ENCODE assay signal across 8 cellular contexts in genomic region chr17:74750327-74751069, GRCh38. TPM values are rescaled to one million over a fixed set of nuclear protein-coding genes. Genes with fewer than 3 reads are reported as not detected.
DNase-seq lines count a peak whose midpoint lies in the region; ATAC-seq and TF ChIP-seq lines count a peak whose summit lies in the region.

No MANE protein-coding gene starts in this region.

- H3K27me3 ChIP-seq in left ventricle myocardium inferior (ENCODE audit: low read depth) (no peaks in the 10 kb centered on the region), right atrium auricular region (no peaks in the 10 kb centered on the region), breast epithelium (no peaks in the 10 kb centered on the region)

- no peak for TF ChIP-seq POLR2A in breast epithelium (IDR thresholded peaks at IDR 0.05)

- DNase-seq in left ventricle myocardium inferior (no peak), right atrium auricular region (ENCODE audit: low spot score) (no peak), breast epithelium (ENCODE audit: low spot score in 2 of 2) (peak in 1 of 2 donors; percentile 65), mesothelial cell of epicardium (ENCODE audit: low spot score in 2 of 2, unreplicated experiment in 2 of 2) (no peak), mesenteric fat pad (ENCODE audit: low spot score) (no peak), NCI-H1436 treated with DMSO at 0.1 percent for 48 hours (lab: John Stamatoyannopoulos, UW) (no peak)

- no peaks in the 10 kb centered on the region for H3K9me3 Mint-ChIP-seq in mesothelial cell of epicardium

- peaks cover 8% of the 10 kb centered on the region for H3K36me3 Mint-ChIP-seq in mesothelial cell of epicardium

- H3K4me1 Mint-ChIP-seq in mesothelial cell of epicardium, result peaks cover 34% of the 10 kb centered on the region

- H3K27ac Mint-ChIP-seq in mesothelial cell of epicardium, result no peak overlapping the region

- H3K4me3 Mint-ChIP-seq in mesothelial cell of epicardium, result peak overlapping the region; percentile 76

- intact Hi-C loops in left ventricle myocardium inferior (cut with micrococcal nuclease), result no loop called here
- intact Hi-C loops in breast epithelium (cut with DNase I; ENCODE audit: low total_unique reads), result no loop called here

- no peak for TF ChIP-seq CTCF in left ventricle myocardium inferior (IDR thresholded peaks at IDR 0.05; ENCODE audit: borderline replicate concordance)
- TF ChIP-seq CTCF in right atrium auricular region (IDR thresholded peaks at IDR 0.05), result no peak
- TF ChIP-seq CTCF in breast epithelium (IDR thresholded peaks at IDR 0.05), result no peak
- no peak for TF ChIP-seq CTCF in mesothelial cell of epicardium (IDR thresholded peaks at IDR 0.05; ENCODE audit: unreplicated experiment)

- H3K4me1 ChIP-seq in left ventricle myocardium inferior (peaks cover 75% of the 10 kb centered on the region), right atrium auricular region (peaks cover 0 to 46% of the 10 kb centered on the region in 2 donors), breast epithelium (peaks cover 0 to 4% of the 10 kb centered on the region in 2 donors), urinary bladder (ENCODE audit: insufficient read depth) (no peaks in the 10 kb centered on the region)

- H3K27ac ChIP-seq in left ventricle myocardium inferior (replicated peaks), result peak overlapping the region; percentile 87
- H3K27ac ChIP-seq in right atrium auricular region, result peak overlapping the region in 1 of 2 donors; percentile 78
- peak overlapping the region; percentile 82 to 89 for H3K27ac ChIP-seq in breast epithelium
- H3K27ac ChIP-seq in urinary bladder (ENCODE audit: low read depth), result no peak overlapping the region

- no peak for ATAC-seq in HG02852 (IDR thresholded peaks at IDR 0.05; ENCODE audit: unreplicated experiment)

- no peaks in the 10 kb centered on the region for H3K9me3 ChIP-seq in left ventricle myocardium inferior (replicated peaks)
- no peaks in the 10 kb centered on the region for H3K9me3 ChIP-seq in right atrium auricular region
- H3K9me3 ChIP-seq in breast epithelium, result no peaks in the 10 kb centered on the region

- H3K36me3 ChIP-seq in left ventricle myocardium inferior (no peaks in the 10 kb centered on the region), right atrium auricular region (no peaks in the 10 kb centered on the region), breast epithelium (no peaks in the 10 kb centered on the region), urinary bladder (ENCODE audit: insufficient read depth) (no peaks in the 10 kb centered on the region)

- H3K4me3 ChIP-seq in left ventricle myocardium inferior (peak overlapping the region; percentile 87), right atrium auricular region (peak overlapping the region in 1 of 2 donors; percentile 79), breast epithelium (peak overlapping the region; percentile 81 to 93 (median 90)), urinary bladder (ENCODE audit: low read depth, low read length) (peak overlapping the region; percentile 77)

- H3K27me3 Mint-ChIP-seq in mesothelial cell of epicardium (ENCODE audit: low read depth), result no peaks in the 10 kb centered on the region

- 65% methylated on average over 13 of the region's 13 CpGs for WGBS in urinary bladder

RNA-seq across cellular contexts. Expression of gene NHERF1, which starts 2.1 kb away (rescaled TPM):
- total RNA-seq in left ventricle myocardium inferior (11.3 TPM), right atrium auricular region (10 to 100 TPM; 20.2 to 30.9 TPM), breast epithelium (10 to 100 TPM; 15.8 to 82.8 (median 36.4) TPM), mesothelial cell of epicardium (34.4 to 36.2 TPM (median 34.8 TPM) in 3 replicates), urinary bladder (8.5 TPM), mesenteric fat pad (13.9 TPM)
- 16.7 TPM for polyA plus RNA-seq in urinary bladder

RNA-seq across cellular contexts. Expression of gene RAB37, which starts 13.4 kb away (rescaled TPM):
- total RNA-seq in left ventricle myocardium inferior, result 1.9 TPM
- total RNA-seq in right atrium auricular region, result under 1 TPM; 0.89 to 0.90 TPM
- 1 to 10 TPM in 2 of 3 donors, under 1 TPM in 1; 0.98 to 2.1 (median 2.0) TPM for total RNA-seq in breast epithelium
- total RNA-seq in mesothelial cell of epicardium, result 0.16 to 0.38 TPM (median 0.24 TPM) in 3 replicates
- total RNA-seq in urinary bladder, result 3.2 TPM
- 6.7 TPM for polyA plus RNA-seq in urinary bladder
- total RNA-seq in mesenteric fat pad, result 1.3 TPM

RNA-seq across cellular contexts. Expression of gene NAT9, which starts 25.6 kb away (rescaled TPM):
- 18.6 TPM for total RNA-seq in left ventricle myocardium inferior
- total RNA-seq in right atrium auricular region, result 10 to 100 TPM; 16.2 to 18.7 TPM
- total RNA-seq in breast epithelium, result 10 to 100 TPM; 20.6 to 41.3 (median 40.0) TPM
- total RNA-seq in mesothelial cell of epicardium, result 78.2 to 83.7 TPM (median 83.1 TPM) in 3 replicates
- total RNA-seq in urinary bladder, result 20.7 TPM
- 33.3 TPM for polyA plus RNA-seq in urinary bladder
- 37.8 TPM for total RNA-seq in mesenteric fat pad

RNA-seq across cellular contexts. Expression of gene CD300LF, which starts 37.8 kb away (rescaled TPM):
- total RNA-seq in left ventricle myocardium inferior (0.55 TPM), right atrium auricular region (under 1 TPM in 1 of 2 donors, not detected in 1; 0.71 TPM), breast epithelium (1 to 10 TPM in 1 of 3 donors, under 1 TPM in 2; 0.32 to 2.0 (median 0.98) TPM), mesothelial cell of epicardium (not detected in 3 replicates), urinary bladder (0.63 TPM), mesenteric fat pad (2.8 TPM)
- 1.3 TPM for polyA plus RNA-seq in urinary bladder
